Comparison of ENCODE assay signal across 9 cellular contexts in the genomic region with DNA sequence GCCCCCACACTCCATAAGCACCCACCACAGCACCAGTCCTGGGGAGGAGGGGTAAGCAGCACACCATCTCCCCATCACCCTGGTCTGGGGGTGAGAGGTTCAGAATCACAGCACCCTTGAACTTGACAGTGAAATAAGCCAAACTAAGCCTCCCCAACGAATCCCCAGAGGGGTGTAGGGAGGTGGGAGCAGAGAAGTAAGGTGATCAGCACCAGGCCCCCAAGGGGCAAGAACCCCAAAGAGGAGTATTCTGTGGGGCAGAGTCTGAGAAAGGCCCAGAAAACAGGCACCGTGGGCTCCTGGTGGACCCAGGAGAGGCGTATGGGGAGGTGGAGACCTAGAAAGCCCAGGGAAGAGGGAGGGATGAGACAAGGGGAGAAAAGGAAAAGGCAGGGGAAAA. TPM values are rescaled to one million over a fixed set of nuclear protein-coding genes. Genes with fewer than 3 reads are reported as not detected.
A peak's percentile ranks its signal among the peaks of the same experiment; 100 is the strongest.
DNase-seq lines count a peak whose midpoint lies in the region; ATAC-seq and TF ChIP-seq lines count a peak whose summit lies in the region.
"Had no signal": no experiment of that assay in that cellular context is flagged by ENCODE, and none has a peak within 500 bp of the region (broad histone marks: within the 10 kb centered on the region; RNA-seq: fewer than 3 reads in every experiment).

No MANE protein-coding gene starts in this region.

- intact Hi-C loops in thyroid gland (cut with DNase I), result no loop called here

- in situ Hi-C loops in astrocyte of the spinal cord (cut with HindIII; ENCODE audit: low sequenced_read_pairs), result no loop called here

- H3K27me3 ChIP-seq in lung (ENCODE audit: control insufficient read depth, insufficient read depth), result no peaks in the 10 kb centered on the region
- no peaks in the 10 kb centered on the region for H3K27me3 ChIP-seq in thyroid gland

- ATAC-seq in lung (ENCODE audit: insufficient read depth, low FRiP score) (no peak), HG03039 (IDR thresholded peaks at IDR 0.05; ENCODE audit: unreplicated experiment) (no peak)

- TF ChIP-seq CTCF in astrocyte of the spinal cord (IDR thresholded peaks at IDR 0.05; ENCODE audit: low read depth, low read length) (no peak), lung (IDR thresholded peaks at IDR 0.05; ENCODE audit: control extremely low read depth, extremely low read depth) (no peak), thyroid gland (IDR thresholded peaks at IDR 0.05) (no peak)

- H3K4me3 Mint-ChIP-seq in activated CD4-positive, alpha-beta T cell treated with anti-CD3 and anti-CD28 coated beads, Interleukin-2, amount 10 ng/mL, durations not matched to agents 7 days and 5 days, result peak overlapping the region; percentile 86

- no peaks in the 10 kb centered on the region for H3K9me3 Mint-ChIP-seq in activated CD4-positive, alpha-beta T cell treated with anti-CD3 and anti-CD28 coated beads, Interleukin-2, amount 10 ng/mL, durations not matched to agents 7 days and 5 days

- POLR2A ChIA-PET in activated CD4-positive, alpha-beta T cell treated with anti-CD3 and anti-CD28 coated beads, Interleukin-2, amount 10 ng/mL, durations not matched to agents 7 days and 5 days (lab: Charles Lee), result no interaction called here

- peaks cover 17% of the 10 kb centered on the region for H3K36me3 Mint-ChIP-seq in activated CD4-positive, alpha-beta T cell treated with anti-CD3 and anti-CD28 coated beads, Interleukin-2, amount 10 ng/mL, durations not matched to agents 7 days and 5 days (ENCODE audit: low read depth)

- DNase-seq in activated CD4-positive, alpha-beta T cell treated with anti-CD3 and anti-CD28 coated beads, Interleukin-2, amount 10 ng/mL, durations not matched to agents 7 days and 5 days, result no peak
- no peak for DNase-seq in activated CD4-positive, alpha-beta T cell treated with anti-CD3 and anti-CD28 coated beads, Interleukin-2, amount 50 U/mL, for 1 hour
- DNase-seq in astrocyte of the spinal cord (ENCODE audit: low read depth, low spot score) (no peak), lung (ENCODE audit: low spot score) (no peak), thyroid gland (no peak), cerebellum (ENCODE audit: low spot score) (no peak), NOMO-1 treated with dmso at 0.1 percent for 144 hours (lab: John Stamatoyannopoulos, UW; ENCODE audit: unreplicated experiment) (no peak)
- DNase-seq: AML-193 had no signal

- peaks cover 57% of the 10 kb centered on the region for H3K4me1 Mint-ChIP-seq in activated CD4-positive, alpha-beta T cell treated with anti-CD3 and anti-CD28 coated beads, Interleukin-2, amount 10 ng/mL, durations not matched to agents 7 days and 5 days

- CTCF ChIA-PET in activated CD4-positive, alpha-beta T cell treated with anti-CD3 and anti-CD28 coated beads, Interleukin-2, amount 10 ng/mL, durations not matched to agents 7 days and 5 days (lab: Charles Lee), result interaction anchor here (1.0 to 2.4 kb wide), 4 partner anchors 10 to 457 kb away, joined by 3 to 7 read pairs (median 4); no protein-coding TSS in a partner anchor

- peaks cover 13 to 38% of the 10 kb centered on the region in 2 donors for H3K4me1 ChIP-seq in lung (ENCODE audit: control insufficient read depth in 2 of 2, insufficient read depth in 2 of 2, low read length in 2 of 2)
- peaks cover 20 to 45% of the 10 kb centered on the region in 2 donors for H3K4me1 ChIP-seq in thyroid gland

- no peaks in the 10 kb centered on the region for H3K27me3 Mint-ChIP-seq in activated CD4-positive, alpha-beta T cell treated with anti-CD3 and anti-CD28 coated beads, Interleukin-2, amount 10 ng/mL, durations not matched to agents 7 days and 5 days

- peak overlapping the region; percentile 95 for H3K27ac Mint-ChIP-seq in activated CD4-positive, alpha-beta T cell treated with anti-CD3 and anti-CD28 coated beads, Interleukin-2, amount 10 ng/mL, durations not matched to agents 7 days and 5 days

- H3K4me3 ChIP-seq in astrocyte of the spinal cord (ENCODE audit: low read depth, low read length), result peak overlapping the region; percentile 60
- H3K4me3 ChIP-seq in lung, result peak overlapping the region; percentile 41
- H3K4me3 ChIP-seq in thyroid gland (replicated peaks in 1 of 3), result peak overlapping the region in 2 of 3 donors; percentile 25 to 54

- H3K9me3 ChIP-seq in lung (ENCODE audit: control insufficient read depth in 2 of 2, insufficient read depth in 1 of 2, low read length in 1 of 2), result no peaks in the 10 kb centered on the region
- H3K9me3 ChIP-seq in thyroid gland, result no peaks in the 10 kb centered on the region

- H3K36me3 ChIP-seq in lung (ENCODE audit: control insufficient read depth in 2 of 2, insufficient read depth in 2 of 2, low read length in 2 of 2), result peaks cover 0 to 25% of the 10 kb centered on the region in 2 donors
- peaks cover 0 to 10% of the 10 kb centered on the region in 2 donors for H3K36me3 ChIP-seq in thyroid gland

- 12 to 17% methylated on average over 3 of the region's 3 CpGs for WGBS in lung, 2 donors
- WGBS in thyroid gland, 2 donors, result 21 to 25% methylated on average over 3 of the region's 3 CpGs

- no peak for TF ChIP-seq POLR2A in thyroid gland (IDR thresholded peaks at IDR 0.05)

- H3K27ac ChIP-seq in lung (ENCODE audit: low read depth in 1 of 2, low read length in 1 of 2) (peak overlapping the region; percentile 77 to 94), thyroid gland (peak overlapping the region; percentile 11 to 85 (median 82))

RNA-seq across cellular contexts. Expression of gene ARAP1, which starts 30.9 kb away (rescaled TPM):
- 100 to 1,000 TPM in 1 of 2 experiments, 10 to 100 TPM in 1; 83.6 to 101 TPM for total RNA-seq in activated CD4-positive, alpha-beta T cell treated with anti-CD3 and anti-CD28 coated beads, Interleukin-2, amount 10 ng/mL, durations not matched to agents 7 days and 5 days
- total RNA-seq in lung (100 to 1,000 TPM; 168 to 218 TPM), thyroid gland (100 to 1,000 TPM in 3 of 4 donors, 10 to 100 TPM in 1; 90.3 to 146 (median 122) TPM), cerebellum (23.0 TPM)
- polyA plus RNA-seq in lung, result 100 to 1,000 TPM; 134 to 178 TPM

RNA-seq across cellular contexts. Expression of gene PDE2A, which starts 47.1 kb away (rescaled TPM):
- total RNA-seq in activated CD4-positive, alpha-beta T cell treated with anti-CD3 and anti-CD28 coated beads, Interleukin-2, amount 10 ng/mL, durations not matched to agents 7 days and 5 days, result under 1 TPM; 0.40 to 0.48 TPM
- total RNA-seq in lung (10 to 100 TPM; 16.7 to 20.5 TPM), thyroid gland (10 to 100 TPM; 40.2 to 69.6 (median 50.4) TPM), cerebellum (8.4 TPM)
- polyA plus RNA-seq in lung, result 1 to 10 TPM; 7.7 to 8.7 TPM
